In the genomic region with DNA sequence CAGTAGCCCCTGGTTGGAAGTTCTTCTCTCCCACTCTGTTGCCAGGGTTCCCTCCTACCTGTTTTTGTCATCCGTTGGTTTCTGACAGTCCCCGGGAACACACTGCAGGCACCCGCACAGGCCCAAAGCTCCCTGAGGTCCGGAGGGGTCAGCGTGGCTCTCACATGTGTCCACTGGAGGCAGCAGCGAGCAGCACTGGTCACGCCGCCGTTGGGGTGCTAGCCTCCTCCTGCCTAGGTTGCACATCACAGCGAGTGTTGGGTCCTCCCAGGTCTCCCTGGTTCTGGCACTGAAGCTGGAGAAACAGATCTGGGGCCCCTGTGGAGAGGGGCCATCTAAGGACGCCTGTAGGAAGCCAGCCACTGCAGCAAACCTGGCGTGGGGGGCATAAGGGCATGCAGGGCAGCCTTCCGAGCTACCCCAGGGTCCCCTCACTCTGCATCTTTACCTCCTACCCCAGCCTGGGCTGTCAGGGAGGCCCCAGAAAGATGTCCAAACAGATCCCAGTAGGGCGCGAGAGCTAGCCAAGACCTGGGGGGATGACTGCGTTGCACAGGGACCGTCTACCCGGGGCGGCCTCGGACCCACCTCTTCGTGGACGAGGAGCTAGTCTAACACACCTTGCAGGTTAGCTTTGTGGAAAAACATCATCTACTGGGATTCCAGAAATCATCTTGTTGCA, we compare ENCODE assay signal across 8 cellular contexts. TPM values are rescaled to one million over a fixed set of nuclear protein-coding genes. Genes with fewer than 3 reads are reported as not detected.
A peak's percentile ranks its signal among the peaks of the same experiment; 100 is the strongest.
DNase-seq lines count a peak whose midpoint lies in the region; ATAC-seq and TF ChIP-seq lines count a peak whose summit lies in the region.

No MANE protein-coding gene starts in this region.

- H3K4me3 ChIP-seq in SK-N-SH (ENCODE audit: low read depth in 2 of 2, low read length in 1 of 2) (no peak overlapping the region), neural progenitor cell (no peak overlapping the region)

- no peak overlapping the region for H3K27ac Mint-ChIP-seq in neural progenitor cell

- H2AFZ ChIP-seq in SK-N-SH (ENCODE audit: low read depth) = no peak overlapping the region
- no peak overlapping the region for H2AFZ ChIP-seq in neural progenitor cell (replicated peaks)

- no peak overlapping the region for H3K27ac ChIP-seq in SK-N-SH (ENCODE audit: low read depth in 2 of 2, low read length in 1 of 2)
- no peak overlapping the region for H3K27ac ChIP-seq in neural progenitor cell

- H3K79me2 ChIP-seq in SK-N-SH (ENCODE audit: insufficient read depth) (no peaks in the 10 kb centered on the region), neural progenitor cell (ENCODE audit: low read depth) (no peaks in the 10 kb centered on the region)

- no peaks in the 10 kb centered on the region for H3K9me2 ChIP-seq in SK-N-SH

- no peak overlapping the region for H3K4me3 Mint-ChIP-seq in neural progenitor cell

- H3F3A ChIP-seq in SK-N-SH (replicated peaks; ENCODE audit: insufficient read depth) = no peaks in the 10 kb centered on the region
- H3F3A ChIP-seq in neural progenitor cell (ENCODE audit: low read depth) = no peaks in the 10 kb centered on the region

- H3K4me2 ChIP-seq in SK-N-SH = no peak overlapping the region
- no peak overlapping the region for H3K4me2 ChIP-seq in neural progenitor cell

- TF ChIP-seq CTCF in GM10266 (IDR thresholded peaks at IDR 0.05; ENCODE audit: control insufficient read depth, insufficient read depth, low read depth, missing control alignments) = peak; percentile 53
- peak; percentile 70 for TF ChIP-seq CTCF in SK-N-SH (IDR thresholded peaks at IDR 0.05)
- TF ChIP-seq CTCF in neural progenitor cell (IDR thresholded peaks at IDR 0.05) = peak; percentile 77

- H3K4me1 ChIP-seq in SK-N-SH (ENCODE audit: control insufficient read depth in 1 of 2, insufficient read depth in 2 of 2, low read depth in 1 of 2, low read length in 1 of 2) (no peaks in the 10 kb centered on the region), neural progenitor cell (no peaks in the 10 kb centered on the region)

- H3K9me3 Mint-ChIP-seq in neural progenitor cell = peaks cover 3% of the 10 kb centered on the region

- 68% methylated on average over 14 of the region's 22 CpGs for WGBS in SK-N-SH (ENCODE audit: low lambda C conversion rate)

- H3K36me3 Mint-ChIP-seq in neural progenitor cell = peaks cover 7% of the 10 kb centered on the region

- H3K4me1 Mint-ChIP-seq in neural progenitor cell = peaks cover 6% of the 10 kb centered on the region

- no peaks in the 10 kb centered on the region for H3K9me3 ChIP-seq in SK-N-SH
- no peaks in the 10 kb centered on the region for H3K9me3 ChIP-seq in neural progenitor cell (ENCODE audit: low read depth)

- H3K27me3 ChIP-seq in SK-N-SH (ENCODE audit: insufficient read depth) (no peaks in the 10 kb centered on the region), neural progenitor cell (no peaks in the 10 kb centered on the region)

- DNase-seq in GM10266 (ENCODE audit: extremely low spot score) (no peak), SK-N-SH (peak; percentile 80), ecto neural progenitor cell (ENCODE audit: low spot score) (peak; percentile 70), neural progenitor cell (ENCODE audit: low spot score) (peak; percentile 63), MV-4-11 (lab: John Stamatoyannopoulos, UW) (no peak), SHP77 treated with DMSO at 0.1 percent for 48 hours (lab: John Stamatoyannopoulos, UW) (no peak)

- no peak for TF ChIP-seq EP300 in SK-N-SH (IDR thresholded peaks at IDR 0.05; ENCODE audit: borderline replicate concordance in 1 of 2, low read depth in 1 of 2, low read length in 1 of 2)

- H3K9ac ChIP-seq in SK-N-SH (no peak overlapping the region), neural progenitor cell (no peak overlapping the region)

- no peaks in the 10 kb centered on the region for H4K20me1 ChIP-seq in SK-N-SH (ENCODE audit: insufficient read depth)
- H4K20me1 ChIP-seq in neural progenitor cell (ENCODE audit: low read depth) = no peaks in the 10 kb centered on the region

- POLR2A ChIA-PET in SK-N-SH (lab: Yijun Ruan, JAX) = no interaction called here

- no peaks in the 10 kb centered on the region for H3K27me3 Mint-ChIP-seq in neural progenitor cell (ENCODE audit: insufficient read depth, low read depth)

- H3K36me3 ChIP-seq in SK-N-SH (replicated peaks in 1 of 2; ENCODE audit: control insufficient read depth in 1 of 2, insufficient read depth in 2 of 2, low read length in 1 of 2) = peaks cover 7% of the 10 kb centered on the region in 2 experiments
- H3K36me3 ChIP-seq in neural progenitor cell = no peaks in the 10 kb centered on the region

- ATAC-seq in GM21723 (IDR thresholded peaks at IDR 0.05; ENCODE audit: unreplicated experiment) (no peak), HG03354 (IDR thresholded peaks at IDR 0.05; ENCODE audit: poor library complexity, severe bottlenecking, unreplicated experiment) (no peak)

- TF ChIP-seq RAD21 in SK-N-SH (IDR thresholded peaks at IDR 0.05; ENCODE audit: low read length) = peak; percentile 32; the same call in 1 of the 2 replicates

- CTCF ChIA-PET in SK-N-SH (lab: Yijun Ruan, JAX) = interaction anchor here (0.6 to 3.5 kb wide), 30 partner anchors 8 to 256 kb away, joined by 3 to 31 read pairs (median 4); no protein-coding TSS in a partner anchor

TF ChIP-seq in SK-N-SH, 30 proteins besides CTCF, POLR2A, EP300 and RAD21:
- TF ChIP-seq NRF1 (IDR thresholded peaks at IDR 0.05; ENCODE audit: low read depth, low read length) (no peak), YY1 (IDR thresholded peaks at IDR 0.05; ENCODE audit: low read depth) (no peak), FOSL2 (IDR thresholded peaks at IDR 0.05; ENCODE audit: borderline replicate concordance, low read depth) (no peak), ELF1 (IDR thresholded peaks at IDR 0.05) (no peak), FOXJ3 (CRISPR knock-in tag; IDR thresholded peaks at IDR 0.05) (no peak), REST (IDR thresholded peaks at IDR 0.05; ENCODE audit: low read depth, low read length) (no peak), SMC3 (IDR thresholded peaks at IDR 0.05; ENCODE audit: low read depth, low read length) (0 out of 2 replicates have a peak, but pooled peaks have one; percentile 6), TAF1 (IDR thresholded peaks at IDR 0.05; ENCODE audit: borderline replicate concordance, low read depth, low read length) (no peak)

RNA-seq across cellular contexts. Expression of gene LRRC27, which starts 28.9 kb away (rescaled TPM):
- 10.0 and 11.2 TPM in 2 replicates for polyA plus RNA-seq in SK-N-SH (2012; rRNA removed)
- polyA plus RNA-seq in SK-N-SH (2012; cell fraction: cytosol; rRNA removed) = 7.4 and 7.6 TPM in 2 replicates
- 44.8 and 57.8 TPM in 2 replicates for polyA plus RNA-seq in SK-N-SH (2012; cell fraction: nucleus; rRNA removed)
- 8.0 and 16.9 TPM in 2 replicates for total RNA-seq in neural progenitor cell (ENCODE audit: low replicate concordance)

RNA-seq across cellular contexts. Expression of gene PWWP2B, which starts 36.1 kb away (rescaled TPM):
- polyA plus RNA-seq in SK-N-SH (2012; rRNA removed) = 2.0 and 2.4 TPM in 2 replicates
- 0.93 and 1.9 TPM in 2 replicates for polyA plus RNA-seq in SK-N-SH (2012; cell fraction: cytosol; rRNA removed)
- 2.3 and 3.2 TPM in 2 replicates for polyA plus RNA-seq in SK-N-SH (2012; cell fraction: nucleus; rRNA removed)
- total RNA-seq in neural progenitor cell (ENCODE audit: low replicate concordance) = 0.34 and 1.5 TPM in 2 replicates

RNA-seq across cellular contexts. Expression of gene STK32C, which starts 53.2 kb away (rescaled TPM):
- 27.0 and 27.8 TPM in 2 replicates for polyA plus RNA-seq in SK-N-SH (2012; rRNA removed)
- polyA plus RNA-seq in SK-N-SH (2012; cell fraction: cytosol; rRNA removed) = 20.1 and 23.8 TPM in 2 replicates
- 21.1 and 30.0 TPM in 2 replicates for polyA plus RNA-seq in SK-N-SH (2012; cell fraction: nucleus; rRNA removed)
- 2.5 and 13.5 TPM in 2 replicates for total RNA-seq in neural progenitor cell (ENCODE audit: low replicate concordance)

Comparison
In these comparisons a context has a peak if more than half of its experiments do, and no peak if none do; other contexts are left out.
1. DNase-seq: peak in SK-N-SH (single experiment), ecto neural progenitor cell (single experiment) and neural progenitor cell (single experiment); none in GM10266 (single experiment), MV-4-11 (single experiment) and SHP77 treated with DMSO at 0.1 percent for 48 hours (single experiment).
2. Peak in every context shown above with its lines, with median percentiles within 50 percentile points of each other: CTCF ChIP-seq.